1 cellular context compared by ENCODE assay signal in genomic region chr14:96688629-96689028, GRCh38.
TF ChIP-seq lines count a peak whose summit lies in the region.

No MANE protein-coding gene starts in this region.

TF ChIP-seq in GM12878, 131 proteins besides CTCF, POLR2A, EP300 and RAD21 (continued from another document):
- no peak for TF ChIP-seq RBBP5 (conservative IDR thresholded peaks at IDR 0.05)
- TF ChIP-seq LARP7 (IDR thresholded peaks at IDR 0.05), result no peak
- no peak for TF ChIP-seq CHD2 (IDR thresholded peaks at IDR 0.05; ENCODE audit: borderline replicate concordance, low read depth, low read length)
TF ChIP-seq in GM12878: peak in this region for 1.
